In genomic region chr16:68257906-68258800, GRCh38 we compare ENCODE assay signal across 1 cellular context.
TF ChIP-seq lines count a peak whose summit lies in the region.

No MANE protein-coding gene starts in this region.

TF ChIP-seq in endothelial cell of umbilical vein, 7 proteins besides CTCF, POLR2A, EP300 and RAD21:
- TF ChIP-seq GATA2 (IDR thresholded peaks at IDR 0.05; ENCODE audit: insufficient read depth, insufficient read length, low read depth, low read length) = no peak
- TF ChIP-seq POLR2AphosphoS5 (IDR thresholded peaks at IDR 0.05; ENCODE audit: insufficient read depth, low read depth, low read length) = no peak
- TF ChIP-seq EZH2 (IDR thresholded peaks at IDR 0.05; ENCODE audit: borderline replicate concordance, low read depth, low read length, severe bottlenecking) = no peak
- TF ChIP-seq FOS (IDR thresholded peaks at IDR 0.05; ENCODE audit: borderline replicate concordance, insufficient read depth, low read length) = no peak
- no peak for TF ChIP-seq JUN (IDR thresholded peaks at IDR 0.05; ENCODE audit: borderline replicate concordance, insufficient read depth, insufficient read length, low read depth)
- no peak for TF ChIP-seq MYC (IDR thresholded peaks at IDR 0.05; ENCODE audit: low read depth, low read length)
- peak; percentile 24 for TF ChIP-seq MAX (IDR thresholded peaks at IDR 0.05; ENCODE audit: insufficient read depth, insufficient read length)
